Comparison of ENCODE assay signal across 8 cellular contexts in the genomic region with DNA sequence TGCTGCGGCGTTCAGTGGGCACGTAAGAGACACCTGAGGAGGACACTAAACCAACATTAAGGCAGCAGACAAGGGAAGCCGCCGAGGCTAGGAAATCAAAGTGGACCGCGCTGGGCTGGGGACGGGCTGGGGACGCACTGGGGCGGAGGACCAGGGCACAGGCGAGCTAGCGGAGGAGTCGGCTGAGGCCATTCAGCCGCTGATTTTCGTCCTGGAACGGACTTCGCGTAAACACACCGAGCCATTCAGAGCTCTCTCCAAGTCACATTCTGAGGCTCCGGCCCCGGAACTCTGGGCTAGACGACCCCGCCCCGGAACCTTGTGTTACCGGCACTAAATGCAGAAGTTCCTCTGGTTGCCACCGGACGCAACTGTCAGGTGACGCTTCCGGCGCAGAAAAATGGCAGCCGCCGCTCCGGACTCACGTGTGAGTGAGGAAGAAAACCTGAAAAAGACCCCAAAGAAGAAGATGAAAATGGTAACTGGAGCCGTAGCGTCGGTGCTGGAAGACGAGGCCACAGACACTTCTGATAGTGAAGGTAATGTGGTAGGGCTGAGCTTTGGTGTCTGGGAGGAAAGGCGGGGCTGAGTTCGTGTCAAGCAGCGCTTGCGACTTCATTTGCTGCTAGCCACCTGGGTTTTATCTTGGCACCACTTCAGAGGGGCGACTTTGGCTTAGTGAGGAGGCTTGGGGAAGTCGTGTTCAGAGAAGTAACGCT. TPM values are rescaled to one million over a fixed set of nuclear protein-coding genes. Genes with fewer than 3 reads are reported as not detected.
DNase-seq lines count a peak whose midpoint lies in the region; ATAC-seq and TF ChIP-seq lines count a peak whose summit lies in the region.

Gene RRP15 (plus strand): TSS at position 377 of the 719 bp plus-strand sequence. CDS start 24 bp downstream, at position 401.

- H3K27me3 Mint-ChIP-seq in CD4-positive, alpha-beta T cell: peaks cover 7% of the 10 kb centered on the region

- peak within 1 kb of the TSS; percentile 55 for H3K27ac ChIP-seq in CD4-positive, alpha-beta T cell (ENCODE audit: low read depth, low read length)
- H3K27ac ChIP-seq in dorsolateral prefrontal cortex: peak within 1 kb of the TSS in 56 of 59 donors; percentile 23 to 90 (median 74)

- intact Hi-C loops in CD4-positive, alpha-beta T cell (cut with DNase I, micrococcal nuclease): loop anchor here in 1 of 2 experiments (5.0 to 10.0 kb wide), 4 partner anchors 658 to 1990 kb away; partner anchors contain the start of genes LYPLAL1 and RAB3GAP2
- intact Hi-C loops in dorsolateral prefrontal cortex (cut with DNase I) (no loop called here), lower leg skin (cut with DNase I; ENCODE audit: low total_unique reads) (no loop called here)

- H3K4me3 ChIP-seq in dorsolateral prefrontal cortex (peak within 1 kb of the TSS; percentile 61 to 99 (median 88)), lower leg skin (ENCODE audit: low read depth, poor library complexity, severe bottlenecking) (peak within 1 kb of the TSS; percentile 71)

- peak within 1 kb of the TSS; percentile 87 for H3K27ac Mint-ChIP-seq in CD4-positive, alpha-beta T cell

- POLR2A ChIA-PET in CD4-positive, alpha-beta T cell (lab: Charles Lee): interaction anchor here (0.7 to 1.8 kb wide), 7 partner anchors 9 to 1805 kb away, joined by 3 to 9 read pairs (median 4); partner anchors contain the start of genes BPNT1, GPATCH2, LYPLAL1 and SPATA17

- DNase-seq in CD4-positive, alpha-beta T cell: peak; percentile 78 to 86 (median 81)
- peak; percentile 96 for DNase-seq in NCI-H774 (lab: John Stamatoyannopoulos, UW)
- peak; percentile 90 to 92 for DNase-seq in activated CD4-positive, alpha-beta T cell treated with anti-CD3 and anti-CD28 coated beads, Interleukin-2, amount 50 U/mL, for 48 hours
- peak; percentile 71 to 93 (median 88) for DNase-seq in dorsolateral prefrontal cortex
- DNase-seq in lower leg skin (ENCODE audit: low spot score in 2 of 2): peak; percentile 84 to 98
- DNase-seq in stimulated activated CD4-positive, alpha-beta T cell treated with anti-CD3 and anti-CD28 coated beads, Interleukin-4, amount 100 ng/mL, for 4 hours: peak; percentile 79 to 84

- H3K9me3 ChIP-seq in CD4-positive, alpha-beta T cell (ENCODE audit: control insufficient read depth, low read length): peaks cover 5% of the 10 kb centered on the region

- H3K36me3 Mint-ChIP-seq in CD4-positive, alpha-beta T cell (ENCODE audit: low read depth): peaks cover 18% of the 10 kb centered on the region

- peaks cover 6% of the 10 kb centered on the region for H3K27me3 ChIP-seq in CD4-positive, alpha-beta T cell (ENCODE audit: control insufficient read depth, insufficient read depth, low read length)
- H3K27me3 ChIP-seq in dorsolateral prefrontal cortex: no peaks in the 10 kb centered on the region

- H3K4me3 Mint-ChIP-seq in CD4-positive, alpha-beta T cell: peak within 1 kb of the TSS; percentile 100

- no peak for TF ChIP-seq CTCF in CD4-positive, alpha-beta T cell (IDR thresholded peaks at IDR 0.05)
- TF ChIP-seq CTCF in dorsolateral prefrontal cortex (IDR thresholded peaks at IDR 0.05 in 54 of 56, conservative IDR thresholded peaks at IDR 0.05 in 2 of 56; ENCODE audit: low read depth in 1 of 56, partially characterized antibody in 56 of 56): peak in 34 of 56 donors; percentile 8 to 46 (median 26)
- TF ChIP-seq CTCF in lower leg skin (IDR thresholded peaks at IDR 0.05): peak in 1 of 3 donors; percentile 60

- CTCF ChIA-PET in CD4-positive, alpha-beta T cell (lab: Charles Lee): interaction anchor here (1.2 kb wide), 1 partner anchor 45 kb away, joined by 3 read pairs; no protein-coding TSS in a partner anchor

- no peaks in the 10 kb centered on the region for H3K9me3 Mint-ChIP-seq in CD4-positive, alpha-beta T cell

- TF ChIP-seq POLR2A in lower leg skin (IDR thresholded peaks at IDR 0.05): no peak

- peaks cover 51% of the 10 kb centered on the region for H3K4me1 Mint-ChIP-seq in CD4-positive, alpha-beta T cell (ENCODE audit: low read depth)

- 0% methylated on average over 30 to 37 of the region's 45 CpGs for WGBS in lower leg skin, 2 donors

- peak; percentile 93 for ATAC-seq in CD4-positive, alpha-beta T cell (ENCODE audit: poor library complexity)
- ATAC-seq in GM19438 (IDR thresholded peaks at IDR 0.05; ENCODE audit: low read depth, unreplicated experiment): peak; percentile 99
- peak; percentile 100 for ATAC-seq in HG03571 (IDR thresholded peaks at IDR 0.05; ENCODE audit: unreplicated experiment)

RNA-seq across cellular contexts. Expression of gene RRP15, which starts in this region (rescaled TPM):
- total RNA-seq in CD4-positive, alpha-beta T cell: 10 to 100 TPM; 10.5 to 15.2 TPM
- total RNA-seq in dorsolateral prefrontal cortex: 10 to 100 TPM in 108 of 120 experiments, 1 to 10 TPM in 12; 7.1 to 27.3 (median 14.8) TPM
- total RNA-seq in lower leg skin: 1 to 10 TPM; 1.8 to 7.2 (median 2.6) TPM

Comparison
In these comparisons a context has a peak if more than half of its experiments do, and no peak if none do; other contexts are left out.
1. Peak in every context shown above with its lines: DNase-seq, ATAC-seq, H3K4me3 ChIP-seq and H3K27ac ChIP-seq.